In the genomic region with DNA sequence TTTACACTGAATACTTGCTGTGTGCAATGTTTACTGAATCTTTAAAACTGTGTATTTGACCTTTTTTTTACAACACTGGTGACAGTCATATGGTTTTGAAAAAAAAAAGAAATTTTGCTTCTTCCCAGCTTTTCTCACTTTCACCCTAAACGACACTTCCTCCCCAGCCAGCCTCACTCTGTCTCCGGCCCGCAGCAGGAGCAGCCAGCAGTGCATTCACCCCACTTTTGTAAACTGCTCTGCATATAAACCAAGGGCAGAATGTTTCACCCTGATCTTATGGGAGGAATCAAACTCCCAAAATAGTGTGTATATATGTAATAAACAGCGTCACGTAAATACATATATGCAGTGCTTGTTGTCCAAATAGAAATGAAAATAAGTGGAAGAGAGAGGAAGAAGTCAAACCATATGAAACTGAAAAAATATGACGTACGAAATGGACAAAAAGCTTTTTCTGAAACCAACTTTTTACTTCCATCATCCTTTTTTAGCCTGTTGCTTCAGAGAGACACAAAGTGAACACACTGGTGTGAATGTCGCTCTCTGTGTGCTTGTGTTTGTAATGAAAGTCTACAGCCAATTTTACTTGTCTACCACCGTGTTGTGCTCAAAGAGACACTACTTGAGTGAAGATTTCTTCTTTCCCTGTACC, we compare ENCODE assay signal across 14 cellular contexts. TPM values are rescaled to one million over a fixed set of nuclear protein-coding genes. Genes with fewer than 3 reads are reported as not detected.
DNase-seq lines count a peak whose midpoint lies in the region; ATAC-seq and TF ChIP-seq lines count a peak whose summit lies in the region.
"Had no signal": no experiment of that assay in that cellular context is flagged by ENCODE, and none has a peak within 500 bp of the region (broad histone marks: within the 10 kb centered on the region; RNA-seq: fewer than 3 reads in every experiment).

No MANE protein-coding gene starts in this region.

- ATAC-seq in GM18867 (IDR thresholded peaks at IDR 0.05; ENCODE audit: unreplicated experiment) (peak; percentile 62), GM21723 (IDR thresholded peaks at IDR 0.05; ENCODE audit: unreplicated experiment) (peak; percentile 56), HG03565 (IDR thresholded peaks at IDR 0.05; ENCODE audit: unreplicated experiment) (peak; percentile 45), HG02678 (IDR thresholded peaks at IDR 0.05; ENCODE audit: unreplicated experiment) (no peak)
- ATAC-seq: activated CD4-positive, CD25-positive, alpha-beta regulatory T cell treated with anti-CD3 and anti-CD28 coated beads, Interleukin-2, amount 50 U/mL, for 24 hours; foreskin keratinocyte had no signal

- H3K36me3 Mint-ChIP-seq in mesothelial cell of epicardium, result peaks cover 34% of the 10 kb centered on the region

- DNase-seq in mesothelial cell of epicardium (ENCODE audit: low spot score in 2 of 2, unreplicated experiment in 2 of 2), result no peak
- DNase-seq in NCI-H774 (lab: John Stamatoyannopoulos, UW), result no peak
- no peak for DNase-seq in GF-D8 (lab: John Stamatoyannopoulos, UW)
- DNase-seq: activated naive CD4-positive, alpha-beta T cell treated with anti-CD3 and anti-CD28 coated beads, Interleukin-2, amount 10 ng/mL, durations not matched to agents 7 days and 5 days; foreskin keratinocyte; KBM-7; ovary; SJCRH30; stimulated activated CD4-positive, alpha-beta T cell treated with anti-CD3 and anti-CD28 coated beads, Interleukin-2, amount 100 ng/mL, for 48 hours had no signal

- no peak overlapping the region for H3K4me3 Mint-ChIP-seq in mesothelial cell of epicardium
- H3K4me3 Mint-ChIP-seq: activated naive CD4-positive, alpha-beta T cell treated with anti-CD3 and anti-CD28 coated beads, Interleukin-2, amount 10 ng/mL, durations not matched to agents 7 days and 5 days had no signal

- no peak for TF ChIP-seq CTCF in mesothelial cell of epicardium (IDR thresholded peaks at IDR 0.05; ENCODE audit: unreplicated experiment)

- peaks cover 16% of the 10 kb centered on the region for H3K4me1 Mint-ChIP-seq in mesothelial cell of epicardium

- H3K9me3 Mint-ChIP-seq in mesothelial cell of epicardium, result no peaks in the 10 kb centered on the region
- H3K9me3 Mint-ChIP-seq: activated naive CD4-positive, alpha-beta T cell treated with anti-CD3 and anti-CD28 coated beads, Interleukin-2, amount 10 ng/mL, durations not matched to agents 7 days and 5 days had no signal

- H3K27ac Mint-ChIP-seq in mesothelial cell of epicardium, result peak overlapping the region; percentile 62
- H3K27ac Mint-ChIP-seq: activated naive CD4-positive, alpha-beta T cell treated with anti-CD3 and anti-CD28 coated beads, Interleukin-2, amount 10 ng/mL, durations not matched to agents 7 days and 5 days had no signal

- H3K27me3 Mint-ChIP-seq in mesothelial cell of epicardium (ENCODE audit: low read depth), result no peaks in the 10 kb centered on the region
- H3K27me3 Mint-ChIP-seq: activated naive CD4-positive, alpha-beta T cell treated with anti-CD3 and anti-CD28 coated beads, Interleukin-2, amount 10 ng/mL, durations not matched to agents 7 days and 5 days had no signal

RNA-seq across cellular contexts. Expression of a gene that starts 54.2 kb away (rescaled TPM):
- total RNA-seq in mesothelial cell of epicardium, result 16.7 to 18.3 TPM (median 17.5 TPM) in 3 replicates
